8 cellular contexts compared by ENCODE assay signal in genomic region chr20:21505161-21505809, GRCh38. TPM values are rescaled to one million over a fixed set of nuclear protein-coding genes. Genes with fewer than 3 reads are reported as not detected.
DNase-seq lines count a peak whose midpoint lies in the region; ATAC-seq, FAIRE-seq and TF ChIP-seq lines count a peak whose summit lies in the region.

No MANE protein-coding gene starts in this region.

- ATAC-seq in GM18907 (IDR thresholded peaks at IDR 0.05; ENCODE audit: unreplicated experiment) = peak; percentile 43
- peak; percentile 44 to 60 for ATAC-seq in activated CD4-positive, CD25-positive, alpha-beta regulatory T cell treated with anti-CD3 and anti-CD28 coated beads, Interleukin-2, amount 50 U/mL, for 24 hours
- ATAC-seq in HG02852 (IDR thresholded peaks at IDR 0.05; ENCODE audit: unreplicated experiment) = no peak

- no peak overlapping the region for H3K27ac ChIP-seq in 22Rv1
- H3K27ac ChIP-seq in kidney (ENCODE audit: low read depth in 2 of 2, low read length in 2 of 2) = no peak overlapping the region

- DNase-seq in NCI-H1048 (lab: John Stamatoyannopoulos, UW) = peak; percentile 5
- DNase-seq in central memory CD4-positive, alpha-beta T cell = peak; percentile 64
- peak; percentile 87 for DNase-seq in kidney
- peak; percentile 71 for DNase-seq in stimulated activated CD4-positive, alpha-beta T cell treated with anti-CD3 and anti-CD28 coated beads, Interleukin-2, amount 100 ng/mL, for 4 hours (ENCODE audit: low read depth)

- no peaks in the 10 kb centered on the region for H3K36me3 ChIP-seq in kidney (ENCODE audit: control insufficient read depth in 1 of 2, insufficient read depth in 2 of 2, low read length in 2 of 2)

- FAIRE-seq in kidney (lab: Jason Lieb, UNC) = no peak

- TF ChIP-seq CTCF in 22Rv1 (IDR thresholded peaks at IDR 0.05) (peak; percentile 84), kidney (IDR thresholded peaks at IDR 0.05; ENCODE audit: borderline replicate concordance, extremely low read depth, insufficient read depth) (peak; percentile 93)

- no peaks in the 10 kb centered on the region for H3K9me3 ChIP-seq in kidney (ENCODE audit: control insufficient read depth in 1 of 2, low read length in 2 of 2)

- peaks cover 0 to 9% of the 10 kb centered on the region in 2 donors for H3K4me1 ChIP-seq in kidney (ENCODE audit: control insufficient read depth in 1 of 2, insufficient read depth in 1 of 2, low read depth in 1 of 2, low read length in 2 of 2)

- intact Hi-C loops in kidney (cut with DNase I) = loop anchor here (5.0 to 10.0 kb wide), 2 partner anchors 268 to 630 kb away; no protein-coding TSS in a partner anchor

- H3K4me3 ChIP-seq in kidney (ENCODE audit: low read length in 2 of 2) = peak overlapping the region in 1 of 2 donors; percentile 21

- no peak overlapping the region for H3K9ac ChIP-seq in kidney (ENCODE audit: low read length in 2 of 2)

RNA-seq across cellular contexts. Expression of gene NKX2-2, which starts 8.6 kb away (rescaled TPM):
- not detected for total RNA-seq in kidney
- polyA plus RNA-seq in kidney (ENCODE audit: insufficient read depth, low read depth, low replicate concordance) = not detected

Comparison
In these comparisons a context has a peak if more than half of its experiments do, and no peak if none do; other contexts are left out.
1. DNase-seq: peak in every context shown above with its lines; median percentile 87 in kidney; 71 in stimulated activated CD4-positive, alpha-beta T cell treated with anti-CD3 and anti-CD28 coated beads, Interleukin-2, amount 100 ng/mL, for 4 hours; 64 in central memory CD4-positive, alpha-beta T cell; 5 in NCI-H1048.